Comparison of ENCODE assay signal across 26 cellular contexts in the genomic region with DNA sequence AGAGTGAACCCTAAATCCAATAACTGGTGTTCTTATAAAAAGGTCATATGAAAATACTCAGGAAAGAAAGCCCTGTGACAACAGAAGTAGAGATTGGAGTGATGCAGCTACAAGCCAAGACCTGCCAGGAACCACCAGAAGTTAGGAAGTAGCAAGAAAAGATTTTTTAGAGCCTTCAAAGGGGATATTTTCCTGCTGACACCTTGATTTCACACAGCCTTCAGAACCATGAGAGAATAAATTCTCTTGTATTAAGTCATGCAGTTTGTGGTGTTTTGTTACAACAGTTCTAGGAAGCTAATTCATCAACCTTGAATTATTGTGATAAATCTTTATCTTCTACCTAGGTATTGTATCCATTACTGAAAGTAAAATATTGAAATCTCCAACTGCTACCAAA.
DNase-seq lines count a peak whose midpoint lies in the region; ATAC-seq, FAIRE-seq and TF ChIP-seq lines count a peak whose summit lies in the region.
"Had no signal": no experiment of that assay in that cellular context is flagged by ENCODE, and none has a peak within 500 bp of the region (broad histone marks: within the 10 kb centered on the region; RNA-seq: fewer than 3 reads in every experiment).

No MANE protein-coding gene starts in this region.

- H3K4me3 ChIP-seq in bronchial epithelial cell (ENCODE audit: low read depth, low read length) (no peak overlapping the region), WERI-Rb-1 (ENCODE audit: low read depth, low read length) (no peak overlapping the region)
- H3K4me3 ChIP-seq: A549; BLaER1 treated with 17β-estradiol and CSF1 and Interleukin-3, amounts not matched to agents 10 nM and 100 nM; GM12878; GM23248 had no signal

- H3K9me3 ChIP-seq in WERI-Rb-1 (ENCODE audit: severe bottlenecking), result no peaks in the 10 kb centered on the region
- H3K9me3 ChIP-seq: A549, BE2C had no signal

- DNase-seq in HCEC 1CT (peak; percentile 7), NCI-H226 (peak; percentile 66), bronchial epithelial cell (ENCODE audit: low read depth) (peak; percentile 66), foreskin keratinocyte (peak; percentile 50 to 76), activated gamma-delta T cell (lab: John Stamatoyannopoulos, UW) (no peak), substantia nigra (lab: John Stamatoyannopoulos, UW) (no peak), WERI-Rb-1 (no peak)
- DNase-seq: 8988T; ACHN; BE2C; CD4-positive, alpha-beta T cell; CD8-positive, alpha-beta memory T cell; DMS 273 treated with DMSO at 0.1 percent for 48 hours; DMS79; EL; GDM1; GM23248; H7 had no signal

- H3K36me3 ChIP-seq in bronchial epithelial cell (ENCODE audit: control insufficient read depth, insufficient read depth, low read length) (no peaks in the 10 kb centered on the region), WERI-Rb-1 (no peaks in the 10 kb centered on the region)
- H3K36me3 ChIP-seq: BE2C; BLaER1 treated with 17β-estradiol and CSF1 and Interleukin-3, amounts not matched to agents 10 nM and 100 nM had no signal

- no peak for TF ChIP-seq CTCF in bronchial epithelial cell (IDR thresholded peaks at IDR 0.05; ENCODE audit: insufficient read depth, low read length, severe bottlenecking)
- no peak for TF ChIP-seq CTCF in foreskin keratinocyte (conservative IDR thresholded peaks at IDR 0.05)
- no peak for TF ChIP-seq CTCF in WERI-Rb-1 (IDR thresholded peaks at IDR 0.05; ENCODE audit: low read depth, low read length)

- no peak overlapping the region for H3K27ac ChIP-seq in foreskin keratinocyte
- no peak overlapping the region for H3K27ac ChIP-seq in substantia nigra (ENCODE audit: low read depth, low read length, poor library complexity, severe bottlenecking)
- no peak overlapping the region for H3K27ac ChIP-seq in WERI-Rb-1
- H3K27ac ChIP-seq: A549; BLaER1 treated with 17β-estradiol and CSF1 and Interleukin-3, amounts not matched to agents 10 nM and 100 nM; GM23248 had no signal

- peak; percentile 62 for FAIRE-seq in bronchial epithelial cell (lab: Jason Lieb, UNC)
- FAIRE-seq: A549, D721Med, GM12878, GM19239, H1 had no signal

- H3K27me3 ChIP-seq in bronchial epithelial cell (ENCODE audit: control insufficient read depth, insufficient read depth, low read length) (no peaks in the 10 kb centered on the region), foreskin keratinocyte (no peaks in the 10 kb centered on the region), WERI-Rb-1 (ENCODE audit: insufficient read depth, low read depth, severe bottlenecking) (no peaks in the 10 kb centered on the region)
- H3K27me3 ChIP-seq: BE2C; BLaER1 treated with 17β-estradiol and CSF1 and Interleukin-3, amounts not matched to agents 10 nM and 100 nM had no signal

- ATAC-seq in foreskin keratinocyte (peak; percentile 44), HG02798 (IDR thresholded peaks at IDR 0.05; ENCODE audit: poor library complexity, unreplicated experiment) (no peak)
- ATAC-seq: A549, HCT116 had no signal

- no peaks in the 10 kb centered on the region for H3K4me1 ChIP-seq in foreskin keratinocyte
- H3K4me1 ChIP-seq: A549; BE2C; BLaER1 treated with 17β-estradiol and CSF1 and Interleukin-3, amounts not matched to agents 10 nM and 100 nM had no signal

Comparison
In these comparisons a context has a peak if more than half of its experiments do, and no peak if none do; other contexts are left out.
1. DNase-seq: peak in HCEC 1CT (single experiment), NCI-H226 (single experiment), bronchial epithelial cell (single experiment) and foreskin keratinocyte (2 of 2); none in activated gamma-delta T cell (single experiment), substantia nigra (0 of 49) and WERI-Rb-1 (single experiment).